2 cellular contexts compared by ENCODE assay signal in the genomic region with DNA sequence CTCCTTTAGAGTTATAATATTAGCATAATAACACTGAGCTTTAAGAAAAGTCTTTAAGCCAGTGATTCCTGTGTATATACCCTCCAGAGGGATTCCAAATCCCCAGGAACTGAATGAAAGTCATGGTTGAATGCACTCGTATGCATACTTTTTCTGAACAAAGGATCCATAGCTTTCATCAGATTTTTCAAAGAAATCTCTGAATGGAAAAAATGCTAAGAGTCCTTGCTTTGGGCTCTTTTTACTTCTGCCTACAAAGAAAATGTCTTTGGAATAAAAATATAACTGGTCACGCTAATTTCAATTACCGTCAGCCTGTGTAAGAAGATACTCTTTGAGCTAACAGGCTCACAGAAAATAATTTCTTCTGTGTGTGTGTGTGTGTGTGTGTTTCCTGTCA.
TF ChIP-seq lines count a peak whose summit lies in the region.

No MANE protein-coding gene starts in this region.

TF ChIP-seq in SK-N-SH, 30 proteins besides CTCF, POLR2A, EP300 and RAD21 (continued from another document):
- TF ChIP-seq, protein P1, sequence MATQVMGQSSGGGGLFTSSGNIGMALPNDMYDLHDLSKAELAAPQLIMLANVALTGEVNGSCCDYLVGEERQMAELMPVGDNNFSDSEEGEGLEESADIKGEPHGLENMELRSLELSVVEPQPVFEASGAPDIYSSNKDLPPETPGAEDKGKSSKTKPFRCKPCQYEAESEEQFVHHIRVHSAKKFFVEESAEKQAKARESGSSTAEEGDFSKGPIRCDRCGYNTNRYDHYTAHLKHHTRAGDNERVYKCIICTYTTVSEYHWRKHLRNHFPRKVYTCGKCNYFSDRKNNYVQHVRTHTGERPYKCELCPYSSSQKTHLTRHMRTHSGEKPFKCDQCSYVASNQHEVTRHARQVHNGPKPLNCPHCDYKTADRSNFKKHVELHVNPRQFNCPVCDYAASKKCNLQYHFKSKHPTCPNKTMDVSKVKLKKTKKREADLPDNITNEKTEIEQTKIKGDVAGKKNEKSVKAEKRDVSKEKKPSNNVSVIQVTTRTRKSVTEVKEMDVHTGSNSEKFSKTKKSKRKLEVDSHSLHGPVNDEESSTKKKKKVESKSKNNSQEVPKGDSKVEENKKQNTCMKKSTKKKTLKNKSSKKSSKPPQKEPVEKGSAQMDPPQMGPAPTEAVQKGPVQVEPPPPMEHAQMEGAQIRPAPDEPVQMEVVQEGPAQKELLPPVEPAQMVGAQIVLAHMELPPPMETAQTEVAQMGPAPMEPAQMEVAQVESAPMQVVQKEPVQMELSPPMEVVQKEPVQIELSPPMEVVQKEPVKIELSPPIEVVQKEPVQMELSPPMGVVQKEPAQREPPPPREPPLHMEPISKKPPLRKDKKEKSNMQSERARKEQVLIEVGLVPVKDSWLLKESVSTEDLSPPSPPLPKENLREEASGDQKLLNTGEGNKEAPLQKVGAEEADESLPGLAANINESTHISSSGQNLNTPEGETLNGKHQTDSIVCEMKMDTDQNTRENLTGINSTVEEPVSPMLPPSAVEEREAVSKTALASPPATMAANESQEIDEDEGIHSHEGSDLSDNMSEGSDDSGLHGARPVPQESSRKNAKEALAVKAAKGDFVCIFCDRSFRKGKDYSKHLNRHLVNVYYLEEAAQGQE (IDR thresholded peaks at IDR 0.05; ENCODE audit: low read depth, low read length) = no peak
- TF ChIP-seq RFX5 (IDR thresholded peaks at IDR 0.05; ENCODE audit: low read length) (no peak), NFIC (IDR thresholded peaks at IDR 0.05; ENCODE audit: borderline replicate concordance) (no peak), USF2 (IDR thresholded peaks at IDR 0.05; ENCODE audit: borderline replicate concordance, low read depth, low read length) (no peak), FOXM1 (IDR thresholded peaks at IDR 0.05; ENCODE audit: low read depth) (no peak), ELF1 (IDR thresholded peaks at IDR 0.05) (no peak), GATA2 (CRISPR knock-in tag; IDR thresholded peaks at IDR 0.05) (no peak), MEF2A (IDR thresholded peaks at IDR 0.05; ENCODE audit: borderline replicate concordance, low read depth) (no peak), SIN3A (IDR thresholded peaks at IDR 0.05; ENCODE audit: borderline replicate concordance, low read depth, low read length) (no peak), FOXJ3 (CRISPR knock-in tag; IDR thresholded peaks at IDR 0.05) (no peak), TEAD4 (IDR thresholded peaks at IDR 0.05; ENCODE audit: borderline replicate concordance, insufficient read depth) (no peak), CHD2 (IDR thresholded peaks at IDR 0.05; ENCODE audit: low read length, partially characterized antibody) (no peak), MXI1 (IDR thresholded peaks at IDR 0.05; ENCODE audit: low read depth, low read length) (no peak), ZBTB33 (IDR thresholded peaks at IDR 0.05; ENCODE audit: borderline replicate concordance, low read depth) (no peak), YY1 (IDR thresholded peaks at IDR 0.05; ENCODE audit: low read depth) (no peak)
- TF ChIP-seq, protein P2, sequence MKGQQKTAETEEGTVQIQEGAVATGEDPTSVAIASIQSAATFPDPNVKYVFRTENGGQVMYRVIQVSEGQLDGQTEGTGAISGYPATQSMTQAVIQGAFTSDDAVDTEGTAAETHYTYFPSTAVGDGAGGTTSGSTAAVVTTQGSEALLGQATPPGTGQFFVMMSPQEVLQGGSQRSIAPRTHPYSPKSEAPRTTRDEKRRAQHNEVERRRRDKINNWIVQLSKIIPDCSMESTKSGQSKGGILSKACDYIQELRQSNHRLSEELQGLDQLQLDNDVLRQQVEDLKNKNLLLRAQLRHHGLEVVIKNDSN (IDR thresholded peaks at IDR 0.05; ENCODE audit: borderline replicate concordance, low read depth) = no peak
- TF ChIP-seq, protein P3, sequence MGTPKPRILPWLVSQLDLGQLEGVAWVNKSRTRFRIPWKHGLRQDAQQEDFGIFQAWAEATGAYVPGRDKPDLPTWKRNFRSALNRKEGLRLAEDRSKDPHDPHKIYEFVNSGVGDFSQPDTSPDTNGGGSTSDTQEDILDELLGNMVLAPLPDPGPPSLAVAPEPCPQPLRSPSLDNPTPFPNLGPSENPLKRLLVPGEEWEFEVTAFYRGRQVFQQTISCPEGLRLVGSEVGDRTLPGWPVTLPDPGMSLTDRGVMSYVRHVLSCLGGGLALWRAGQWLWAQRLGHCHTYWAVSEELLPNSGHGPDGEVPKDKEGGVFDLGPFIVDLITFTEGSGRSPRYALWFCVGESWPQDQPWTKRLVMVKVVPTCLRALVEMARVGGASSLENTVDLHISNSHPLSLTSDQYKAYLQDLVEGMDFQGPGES (IDR thresholded peaks at IDR 0.05; ENCODE audit: low read depth, low read length) = no peak

TF ChIP-seq in SK-N-SH treated with all-trans-retinoic acid at 6 μM for 48 hours, 23 proteins besides CTCF, POLR2A, EP300 and RAD21 (continued from another document):
- TF ChIP-seq, protein P4, sequence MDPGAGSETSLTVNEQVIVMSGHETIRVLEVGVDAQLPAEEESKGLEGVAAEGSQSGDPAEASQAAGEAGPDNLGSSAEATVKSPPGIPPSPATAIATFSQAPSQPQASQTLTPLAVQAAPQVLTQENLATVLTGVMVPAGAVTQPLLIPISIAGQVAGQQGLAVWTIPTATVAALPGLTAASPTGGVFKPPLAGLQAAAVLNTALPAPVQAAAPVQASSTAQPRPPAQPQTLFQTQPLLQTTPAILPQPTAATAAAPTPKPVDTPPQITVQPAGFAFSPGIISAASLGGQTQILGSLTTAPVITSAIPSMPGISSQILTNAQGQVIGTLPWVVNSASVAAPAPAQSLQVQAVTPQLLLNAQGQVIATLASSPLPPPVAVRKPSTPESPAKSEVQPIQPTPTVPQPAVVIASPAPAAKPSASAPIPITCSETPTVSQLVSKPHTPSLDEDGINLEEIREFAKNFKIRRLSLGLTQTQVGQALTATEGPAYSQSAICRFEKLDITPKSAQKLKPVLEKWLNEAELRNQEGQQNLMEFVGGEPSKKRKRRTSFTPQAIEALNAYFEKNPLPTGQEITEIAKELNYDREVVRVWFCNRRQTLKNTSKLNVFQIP (CRISPR knock-in tag; IDR thresholded peaks at IDR 0.05; ENCODE audit: borderline replicate concordance, low read depth) = no peak
- TF ChIP-seq TOX (CRISPR knock-in tag; IDR thresholded peaks at IDR 0.05; ENCODE audit: borderline replicate concordance) (no peak), ZC3H10 (CRISPR knock-in tag; IDR thresholded peaks at IDR 0.05) (no peak), TCF4 (CRISPR knock-in tag; IDR thresholded peaks at IDR 0.05; ENCODE audit: borderline replicate concordance) (no peak), BACH2 (CRISPR knock-in tag; IDR thresholded peaks at IDR 0.05; ENCODE audit: borderline replicate concordance) (no peak), TSHZ2 (CRISPR knock-in tag; IDR thresholded peaks at IDR 0.05) (no peak), ISL1 (CRISPR knock-in tag; IDR thresholded peaks at IDR 0.05) (no peak), OSR1 (CRISPR knock-in tag; IDR thresholded peaks at IDR 0.05) (no peak)
- TF ChIP-seq, protein P5, sequence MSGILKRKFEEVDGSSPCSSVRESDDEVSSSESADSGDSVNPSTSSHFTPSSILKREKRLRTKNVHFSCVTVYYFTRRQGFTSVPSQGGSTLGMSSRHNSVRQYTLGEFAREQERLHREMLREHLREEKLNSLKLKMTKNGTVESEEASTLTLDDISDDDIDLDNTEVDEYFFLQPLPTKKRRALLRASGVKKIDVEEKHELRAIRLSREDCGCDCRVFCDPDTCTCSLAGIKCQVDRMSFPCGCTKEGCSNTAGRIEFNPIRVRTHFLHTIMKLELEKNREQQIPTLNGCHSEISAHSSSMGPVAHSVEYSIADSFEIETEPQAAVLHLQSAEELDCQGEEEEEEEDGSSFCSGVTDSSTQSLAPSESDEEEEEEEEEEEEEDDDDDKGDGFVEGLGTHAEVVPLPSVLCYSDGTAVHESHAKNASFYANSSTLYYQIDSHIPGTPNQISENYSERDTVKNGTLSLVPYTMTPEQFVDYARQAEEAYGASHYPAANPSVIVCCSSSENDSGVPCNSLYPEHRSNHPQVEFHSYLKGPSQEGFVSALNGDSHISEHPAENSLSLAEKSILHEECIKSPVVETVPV (CRISPR knock-in tag; IDR thresholded peaks at IDR 0.05) = no peak
- TF ChIP-seq, protein P6, sequence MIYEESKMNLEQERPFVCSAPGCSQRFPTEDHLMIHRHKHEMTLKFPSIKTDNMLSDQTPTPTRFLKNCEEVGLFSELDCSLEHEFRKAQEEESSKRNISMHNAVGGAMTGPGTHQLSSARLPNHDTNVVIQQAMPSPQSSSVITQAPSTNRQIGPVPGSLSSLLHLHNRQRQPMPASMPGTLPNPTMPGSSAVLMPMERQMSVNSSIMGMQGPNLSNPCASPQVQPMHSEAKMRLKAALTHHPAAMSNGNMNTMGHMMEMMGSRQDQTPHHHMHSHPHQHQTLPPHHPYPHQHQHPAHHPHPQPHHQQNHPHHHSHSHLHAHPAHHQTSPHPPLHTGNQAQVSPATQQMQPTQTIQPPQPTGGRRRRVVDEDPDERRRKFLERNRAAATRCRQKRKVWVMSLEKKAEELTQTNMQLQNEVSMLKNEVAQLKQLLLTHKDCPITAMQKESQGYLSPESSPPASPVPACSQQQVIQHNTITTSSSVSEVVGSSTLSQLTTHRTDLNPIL (CRISPR knock-in tag; IDR thresholded peaks at IDR 0.05; ENCODE audit: low read depth) = no peak
TF ChIP-seq in SK-N-SH treated with all-trans-retinoic acid at 6 μM for 48 hours: peak in this region for 0.
